ENCODE assay signal across 22 cellular contexts in genomic region chr11:377883-378500, GRCh38. TPM values are rescaled to one million over a fixed set of nuclear protein-coding genes. Genes with fewer than 3 reads are reported as not detected.
DNase-seq lines count a peak whose midpoint lies in the region; ATAC-seq, FAIRE-seq and TF ChIP-seq lines count a peak whose summit lies in the region.
"Had no signal": no experiment of that assay in that cellular context is flagged by ENCODE, and none has a peak within 500 bp of the region (broad histone marks: within the 10 kb centered on the region; RNA-seq: fewer than 3 reads in every experiment).

No MANE protein-coding gene starts in this region.

- no peaks in the 10 kb centered on the region for H4K20me1 ChIP-seq in K562 (replicated peaks; ENCODE audit: control insufficient read depth, insufficient read depth, low read length)

- DNase-seq in activated naive CD4-positive, alpha-beta T cell treated with anti-CD3 and anti-CD28 coated beads, Interleukin-2, amount 50 U/mL, for 72 hours (ENCODE audit: low spot score in 2 of 2) = no peak
- no peak for DNase-seq in activated naive CD4-positive, alpha-beta T cell treated with anti-CD3 and anti-CD28 coated beads for 36 hours
- DNase-seq in K562 (ENCODE audit: extremely low read depth in 1 of 4, low spot score in 3 of 4) = no peak
- DNase-seq in neural crest cell (ENCODE audit: low read depth, low spot score) = no peak
- no peak for DNase-seq in COR-L47 (lab: John Stamatoyannopoulos, UW)
- no peak for DNase-seq in putamen (ENCODE audit: low spot score)
- DNase-seq in activated CD4-positive, alpha-beta memory T cell treated with anti-CD3 and anti-CD28 coated beads, Interleukin-2, amount 10 ng/mL, durations not matched to agents 7 days and 5 days = no peak
- no peak for DNase-seq in OCI-M1 (lab: John Stamatoyannopoulos, UW)
- DNase-seq: 8988T; CD4-positive, alpha-beta T cell; DMS153; GDM1; GM23248; KG1; NCI-H1105 treated with DMSO at 0.1 percent for 48 hours; NCI-H1694; NCI-H2081 treated with DMSO at 0.1 percent for 48 hours; NCI-H446 treated with DMSO at 0.1 percent for 48 hours; NCI-H748 treated with DMSO at 0.1 percent for 48 hours; NK-92 treated with Interleukin-12 subunit alpha and Interleukin-12 subunit beta, amount 100 ng/mL, for 24 hours; RPMI8226 had no signal

- H3K4me3 Mint-ChIP-seq in activated naive CD4-positive, alpha-beta T cell treated with anti-CD3 and anti-CD28 coated beads for 36 hours = no peak overlapping the region
- H3K4me3 Mint-ChIP-seq in neural crest cell = peak overlapping the region; percentile 54
- H3K4me3 Mint-ChIP-seq in activated CD4-positive, alpha-beta memory T cell treated with anti-CD3 and anti-CD28 coated beads, Interleukin-2, amount 10 ng/mL, durations not matched to agents 7 days and 5 days = no peak overlapping the region
- H3K4me3 Mint-ChIP-seq: CD4-positive, alpha-beta T cell had no signal

- no peak overlapping the region for H3K27ac ChIP-seq in K562 (ENCODE audit: extremely low read depth, low read depth, low read length)
- H3K27ac ChIP-seq: GM23248 had no signal

- CTCF ChIA-PET in activated naive CD4-positive, alpha-beta T cell treated with anti-CD3 and anti-CD28 coated beads for 36 hours (lab: Charles Lee) = no interaction called here
- CTCF ChIA-PET in K562 (lab: Yijun Ruan, JAX; ENCODE audit: low intra/inter-chr PET ratio) = no interaction called here
- CTCF ChIA-PET in activated CD4-positive, alpha-beta memory T cell treated with anti-CD3 and anti-CD28 coated beads, Interleukin-2, amount 10 ng/mL, durations not matched to agents 7 days and 5 days (lab: Charles Lee) = no interaction called here

- no peaks in the 10 kb centered on the region for H3K9me1 ChIP-seq in K562 (ENCODE audit: control insufficient read depth, insufficient read depth, low read length)

- TF ChIP-seq RAD21 in K562 (CRISPR knock-in tag; conservative IDR thresholded peaks at IDR 0.05 in 1 of 2, IDR thresholded peaks at IDR 0.05 in 1 of 2) = no peak

- no peak overlapping the region for H3K9ac ChIP-seq in K562 (ENCODE audit: insufficient read depth in 1 of 2, low read depth in 2 of 2, low read length in 2 of 2)
- H3K9ac ChIP-seq: GM23248 had no signal

- peaks cover 2% of the 10 kb centered on the region for H3K9me3 ChIP-seq in K562 (replicated peaks; ENCODE audit: control insufficient read depth, insufficient read depth, low read depth, low read length)

- TF ChIP-seq CTCF in K562 (IDR thresholded peaks at IDR 0.05 in 2 of 3, conservative IDR thresholded peaks at IDR 0.05 in 1 of 3; ENCODE audit: insufficient read depth in 2 of 3, low read depth in 1 of 3, low read length in 3 of 3) (no peak), neural crest cell (conservative IDR thresholded peaks at IDR 0.05) (no peak)

- in situ Hi-C loops in K562 (cut with MboI) = no loop called here

- intact Hi-C loops in activated naive CD4-positive, alpha-beta T cell treated with anti-CD3 and anti-CD28 coated beads for 36 hours (cut with micrococcal nuclease) = no loop called here
- intact Hi-C loops in K562 (cut with micrococcal nuclease) = no loop called here

- H3K4me3 ChIP-seq in K562 = no peak overlapping the region
- H3K4me3 ChIP-seq: GM23248 had no signal

- peaks cover 2% of the 10 kb centered on the region for H3K4me1 Mint-ChIP-seq in activated naive CD4-positive, alpha-beta T cell treated with anti-CD3 and anti-CD28 coated beads for 36 hours (ENCODE audit: low read depth)
- peaks cover 13% of the 10 kb centered on the region for H3K4me1 Mint-ChIP-seq in neural crest cell
- peaks cover 3% of the 10 kb centered on the region for H3K4me1 Mint-ChIP-seq in activated CD4-positive, alpha-beta memory T cell treated with anti-CD3 and anti-CD28 coated beads, Interleukin-2, amount 10 ng/mL, durations not matched to agents 7 days and 5 days

- H3K27me3 ChIP-seq in K562 (ENCODE audit: control insufficient read depth in 2 of 2, insufficient read depth in 2 of 2, low read length in 2 of 2) = no peaks in the 10 kb centered on the region

- H3K36me3 ChIP-seq in K562 (ENCODE audit: control insufficient read depth, insufficient read depth, low read length) = peaks cover 42% of the 10 kb centered on the region; the same call in 2 of the 3 replicates

- POLR2A ChIA-PET in K562 (lab: Yijun Ruan, JAX) = no interaction called here
- POLR2A ChIA-PET in activated CD4-positive, alpha-beta memory T cell treated with anti-CD3 and anti-CD28 coated beads, Interleukin-2, amount 10 ng/mL, durations not matched to agents 7 days and 5 days (lab: Charles Lee) = no interaction called here

- H3K4me2 ChIP-seq in K562 (ENCODE audit: insufficient read depth, low read length) = no peak overlapping the region

- WGBS in K562 (ENCODE audit: insufficient coverage, low coverage, missing lambda C conversion rate) = 82% methylated on average over 10 of the region's 11 CpGs

- no peak for FAIRE-seq in K562 (lab: Jason Lieb, UNC)

- peaks cover 0 to 36% of the 10 kb centered on the region in 2 experiments; a peak in 2 of 5 replicates for H3K4me1 ChIP-seq in K562 (replicated peaks in 1 of 2; ENCODE audit: control insufficient read depth in 2 of 2, insufficient read depth in 2 of 2, low read length in 2 of 2)

- no peak for TF ChIP-seq POLR2A in K562 (conservative IDR thresholded peaks at IDR 0.05)

- H3K36me3 Mint-ChIP-seq in activated naive CD4-positive, alpha-beta T cell treated with anti-CD3 and anti-CD28 coated beads, Interleukin-2, amount 50 U/mL, for 72 hours = no peaks in the 10 kb centered on the region
- no peaks in the 10 kb centered on the region for H3K36me3 Mint-ChIP-seq in activated naive CD4-positive, alpha-beta T cell treated with anti-CD3 and anti-CD28 coated beads for 36 hours (ENCODE audit: low read depth)
- peaks cover 22% of the 10 kb centered on the region for H3K36me3 Mint-ChIP-seq in neural crest cell (ENCODE audit: low read depth)
- no peaks in the 10 kb centered on the region for H3K36me3 Mint-ChIP-seq in activated CD4-positive, alpha-beta memory T cell treated with anti-CD3 and anti-CD28 coated beads, Interleukin-2, amount 10 ng/mL, durations not matched to agents 7 days and 5 days (ENCODE audit: low read depth)

- no peaks in the 10 kb centered on the region for H3K79me2 ChIP-seq in K562 (ENCODE audit: control insufficient read depth, insufficient read depth, low read length)

- H3K9me3 Mint-ChIP-seq in activated naive CD4-positive, alpha-beta T cell treated with anti-CD3 and anti-CD28 coated beads, Interleukin-2, amount 50 U/mL, for 72 hours = peaks cover 0 to 4% of the 10 kb centered on the region in 2 donors
- H3K9me3 Mint-ChIP-seq in activated naive CD4-positive, alpha-beta T cell treated with anti-CD3 and anti-CD28 coated beads for 36 hours = no peaks in the 10 kb centered on the region
- peaks cover 2% of the 10 kb centered on the region for H3K9me3 Mint-ChIP-seq in neural crest cell
- H3K9me3 Mint-ChIP-seq in activated CD4-positive, alpha-beta memory T cell treated with anti-CD3 and anti-CD28 coated beads, Interleukin-2, amount 10 ng/mL, durations not matched to agents 7 days and 5 days = peaks cover 4% of the 10 kb centered on the region

- H3K27ac Mint-ChIP-seq in activated naive CD4-positive, alpha-beta T cell treated with anti-CD3 and anti-CD28 coated beads, Interleukin-2, amount 50 U/mL, for 72 hours = peak overlapping the region; percentile 4 to 87
- no peak overlapping the region for H3K27ac Mint-ChIP-seq in activated naive CD4-positive, alpha-beta T cell treated with anti-CD3 and anti-CD28 coated beads for 36 hours
- peak overlapping the region; percentile 81 for H3K27ac Mint-ChIP-seq in neural crest cell (ENCODE audit: unreplicated experiment)
- H3K27ac Mint-ChIP-seq in activated CD4-positive, alpha-beta memory T cell treated with anti-CD3 and anti-CD28 coated beads, Interleukin-2, amount 10 ng/mL, durations not matched to agents 7 days and 5 days = no peak overlapping the region
- H3K27ac Mint-ChIP-seq: CD4-positive, alpha-beta T cell had no signal

- H2AFZ ChIP-seq in K562 (ENCODE audit: low read depth, low read length) = no peak overlapping the region
- H2AFZ ChIP-seq: GM23248 had no signal

- BruUV-seq in K562 (replicated peaks; lab: Mats Ljungman, UMichigan) = TSS peak; percentile 38

- no peak for ATAC-seq in activated naive CD4-positive, alpha-beta T cell treated with anti-CD3 and anti-CD28 coated beads, Interleukin-2, amount 50 U/mL, for 72 hours
- ATAC-seq in K562 = no peak

- TF ChIP-seq EP300 in K562 (IDR thresholded peaks at IDR 0.05; ENCODE audit: low read length) = no peak

- H3K27me3 Mint-ChIP-seq in activated naive CD4-positive, alpha-beta T cell treated with anti-CD3 and anti-CD28 coated beads for 36 hours (ENCODE audit: low read depth) = peaks cover 3% of the 10 kb centered on the region
- peaks cover 4% of the 10 kb centered on the region for H3K27me3 Mint-ChIP-seq in neural crest cell (ENCODE audit: low read depth)
- H3K27me3 Mint-ChIP-seq in activated CD4-positive, alpha-beta memory T cell treated with anti-CD3 and anti-CD28 coated beads, Interleukin-2, amount 10 ng/mL, durations not matched to agents 7 days and 5 days = peaks cover 5% of the 10 kb centered on the region

RNA-seq across cellular contexts. Expression of gene B4GALNT4, which starts 8.7 kb away (rescaled TPM):
- 10 to 100 TPM in 1 of 2 donors, 1 to 10 TPM in 1; 6.6 to 13.6 TPM for total RNA-seq in activated naive CD4-positive, alpha-beta T cell treated with anti-CD3 and anti-CD28 coated beads, Interleukin-2, amount 50 U/mL, for 72 hours
- 1 to 10 TPM; 4.1 to 5.2 TPM for total RNA-seq in activated naive CD4-positive, alpha-beta T cell treated with anti-CD3 and anti-CD28 coated beads for 36 hours
- 45.4 and 151 TPM in 2 replicates for total RNA-seq in K562 (2011; cell fraction: chromatin; rRNA removed; ENCODE audit: low replicate concordance)
- total RNA-seq in K562 (2011; cell fraction: nucleolus; rRNA removed) = 117 and 141 TPM in 2 replicates
- total RNA-seq in K562 (2011; cell fraction: nucleoplasm; rRNA removed) = 54.9 and 57.5 TPM in 2 replicates
- total RNA-seq in K562 (2014; rRNA removed) = 22.7 and 26.2 TPM in 2 replicates
- 2.1 and 2.5 TPM in 2 replicates for total RNA-seq in K562 (2014; rRNA removed; fragmentation: Illumina TruSeq; extraction: Trizol)
- total RNA-seq in K562 (2015; rRNA removed; fragmentation: Illumina TruSeq; extraction: Trizol) = 7.6 and 9.7 TPM in 2 replicates
- 33.6 and 37.1 TPM in 2 replicates for total RNA-seq in K562 (2021)
- polyA plus RNA-seq in K562 (2011; rRNA removed) = 14.0 and 22.7 TPM in 2 replicates
- polyA plus RNA-seq in K562 (2011; cell fraction: cytosol; rRNA removed) = 20.4 and 42.5 TPM in 2 replicates
- polyA plus RNA-seq in K562 (2011; cell fraction: nucleus; rRNA removed) = 174 and 271 TPM in 2 replicates
- 17.2 and 19.0 TPM in 2 replicates for polyA plus RNA-seq in K562 (2012)
- polyA plus RNA-seq in K562 (2014; fragmentation: Illumina TruSeq; extraction: Trizol) = 4.5 and 10.9 TPM in 2 replicates
- under 1 TPM in 1 of 2 experiments, not detected in 1; 0.20 TPM for polyA plus RNA-seq in K562 (2014; fragmentation: Nextera tagmentation; extraction: Ambion mirVana)
- 30.0 and 32.0 TPM in 2 replicates for polyA plus RNA-seq in K562 (2014; rRNA removed)
- polyA minus RNA-seq in K562 (2011; rRNA and poly(A)+ RNA removed) = 2.1 and 3.3 TPM in 2 replicates
- 8.1 and 9.7 TPM in 2 replicates for polyA minus RNA-seq in K562 (2011; cell fraction: cytosol; rRNA and poly(A)+ RNA removed)
- polyA minus RNA-seq in K562 (2011; cell fraction: nucleus; rRNA and poly(A)+ RNA removed) = 23.6 and 27.2 TPM in 2 replicates
- total RNA-seq in neural crest cell = 179 and 201 TPM in 2 replicates
- under 1 TPM; 0.23 to 0.53 TPM for total RNA-seq in activated CD4-positive, alpha-beta memory T cell treated with anti-CD3 and anti-CD28 coated beads, Interleukin-2, amount 10 ng/mL, durations not matched to agents 7 days and 5 days
- total RNA-seq: OCI-LY7 had no signal

RNA-seq across cellular contexts. Expression of gene PKP3, which starts 16.0 kb away (rescaled TPM):
- total RNA-seq in activated naive CD4-positive, alpha-beta T cell treated with anti-CD3 and anti-CD28 coated beads, Interleukin-2, amount 50 U/mL, for 72 hours = under 1 TPM in 1 of 2 donors, not detected in 1; 0.12 TPM
- not detected for total RNA-seq in activated naive CD4-positive, alpha-beta T cell treated with anti-CD3 and anti-CD28 coated beads for 36 hours
- 29.8 and 101 TPM in 2 replicates for total RNA-seq in K562 (2011; cell fraction: chromatin; rRNA removed; ENCODE audit: low replicate concordance)
- total RNA-seq in K562 (2011; cell fraction: nucleolus; rRNA removed) = 77.2 and 90.9 TPM in 2 replicates
- total RNA-seq in K562 (2011; cell fraction: nucleoplasm; rRNA removed) = 38.5 and 42.2 TPM in 2 replicates
- total RNA-seq in K562 (2014; rRNA removed) (99.7 and 122 TPM in 2 replicates), K562 (2014; rRNA removed; fragmentation: Illumina TruSeq; extraction: Trizol) (11.2 and 14.9 TPM in 2 replicates), K562 (2015; rRNA removed; fragmentation: Illumina TruSeq; extraction: Trizol) (30.7 and 36.6 TPM in 2 replicates), K562 (2021) (102 and 110 TPM in 2 replicates), neural crest cell (0.42 and 1.7 TPM in 2 replicates)
- polyA plus RNA-seq in K562 (2011; rRNA removed) (45.4 and 47.8 TPM in 2 replicates), K562 (2014; fragmentation: Illumina TruSeq; extraction: Trizol) (26.9 and 39.7 TPM in 2 replicates), K562 (2014; fragmentation: Nextera tagmentation; extraction: Ambion mirVana) (under 1 TPM; 0.11 to 0.45 TPM), K562 (2014; rRNA removed) (73.9 and 78.9 TPM in 2 replicates)
- 40.1 and 126 TPM in 2 replicates for polyA plus RNA-seq in K562 (2011; cell fraction: cytosol; rRNA removed)
- polyA plus RNA-seq in K562 (2011; cell fraction: nucleus; rRNA removed) = 77.2 and 108 TPM in 2 replicates
- 49.0 and 59.2 TPM in 2 replicates for polyA plus RNA-seq in K562 (2012)
- polyA minus RNA-seq in K562 (2011; rRNA and poly(A)+ RNA removed) = 8.3 and 21.7 TPM in 2 replicates
- 71.3 and 72.2 TPM in 2 replicates for polyA minus RNA-seq in K562 (2011; cell fraction: cytosol; rRNA and poly(A)+ RNA removed)
- polyA minus RNA-seq in K562 (2011; cell fraction: nucleus; rRNA and poly(A)+ RNA removed) = 28.1 and 30.5 TPM in 2 replicates
- total RNA-seq in activated CD4-positive, alpha-beta memory T cell treated with anti-CD3 and anti-CD28 coated beads, Interleukin-2, amount 10 ng/mL, durations not matched to agents 7 days and 5 days = not detected
- total RNA-seq: OCI-LY7 had no signal

RNA-seq across cellular contexts. Expression of gene SIGIRR, which starts 36.8 kb away (rescaled TPM):
- total RNA-seq in activated naive CD4-positive, alpha-beta T cell treated with anti-CD3 and anti-CD28 coated beads, Interleukin-2, amount 50 U/mL, for 72 hours = 10 to 100 TPM; 63.8 to 80.8 TPM
- total RNA-seq in activated naive CD4-positive, alpha-beta T cell treated with anti-CD3 and anti-CD28 coated beads for 36 hours = 10 to 100 TPM; 38.0 to 38.8 TPM
- total RNA-seq in K562 (2011; cell fraction: chromatin; rRNA removed; ENCODE audit: low replicate concordance) = 8.7 and 27.6 TPM in 2 replicates
- 50.7 and 50.9 TPM in 2 replicates for total RNA-seq in K562 (2011; cell fraction: nucleolus; rRNA removed)
- total RNA-seq in K562 (2011; cell fraction: nucleoplasm; rRNA removed) = 15.8 and 24.1 TPM in 2 replicates
- total RNA-seq in K562 (2014; rRNA removed) = 109 and 114 TPM in 2 replicates
- total RNA-seq in K562 (2014; rRNA removed; fragmentation: Illumina TruSeq; extraction: Trizol) = 6.0 and 7.2 TPM in 2 replicates
- 50.6 and 51.6 TPM in 2 replicates for total RNA-seq in K562 (2015; rRNA removed; fragmentation: Illumina TruSeq; extraction: Trizol)
- 83.1 and 93.8 TPM in 2 replicates for total RNA-seq in K562 (2021)
- polyA plus RNA-seq in K562 (2011; rRNA removed) = 22.5 and 25.0 TPM in 2 replicates
- 41.4 and 135 TPM in 2 replicates for polyA plus RNA-seq in K562 (2011; cell fraction: cytosol; rRNA removed)
- 81.1 and 118 TPM in 2 replicates for polyA plus RNA-seq in K562 (2011; cell fraction: nucleus; rRNA removed)
- 55.3 and 81.1 TPM in 2 replicates for polyA plus RNA-seq in K562 (2012)
- polyA plus RNA-seq in K562 (2014; fragmentation: Illumina TruSeq; extraction: Trizol) = 14.8 and 46.2 TPM in 2 replicates
- 10 to 100 TPM in 1 of 2 experiments, 1 to 10 TPM in 1; 6.3 to 13.3 TPM for polyA plus RNA-seq in K562 (2014; fragmentation: Nextera tagmentation; extraction: Ambion mirVana)
- polyA plus RNA-seq in K562 (2014; rRNA removed) = 92.4 and 133 TPM in 2 replicates
- polyA minus RNA-seq in K562 (2011; rRNA and poly(A)+ RNA removed) = 1.1 and 2.3 TPM in 2 replicates
- 12.4 and 13.7 TPM in 2 replicates for polyA minus RNA-seq in K562 (2011; cell fraction: cytosol; rRNA and poly(A)+ RNA removed)
- 11.0 and 11.7 TPM in 2 replicates for polyA minus RNA-seq in K562 (2011; cell fraction: nucleus; rRNA and poly(A)+ RNA removed)
- 14.5 and 15.9 TPM in 2 replicates for total RNA-seq in neural crest cell
- 100 to 1,000 TPM; 170 to 178 TPM for total RNA-seq in activated CD4-positive, alpha-beta memory T cell treated with anti-CD3 and anti-CD28 coated beads, Interleukin-2, amount 10 ng/mL, durations not matched to agents 7 days and 5 days

RNA-seq across cellular contexts. Expression of gene IFITM3, which starts 57.3 kb away (rescaled TPM):
- 100 to 1,000 TPM in 1 of 2 donors, 10 to 100 TPM in 1; 51.8 to 139 TPM for total RNA-seq in activated naive CD4-positive, alpha-beta T cell treated with anti-CD3 and anti-CD28 coated beads, Interleukin-2, amount 50 U/mL, for 72 hours
- total RNA-seq in activated naive CD4-positive, alpha-beta T cell treated with anti-CD3 and anti-CD28 coated beads for 36 hours = 10 to 100 TPM; 54.5 to 56.6 TPM
- 6.0 and 26.3 TPM in 2 replicates for total RNA-seq in K562 (2011; cell fraction: chromatin; rRNA removed; ENCODE audit: low replicate concordance)
- 38.8 and 53.5 TPM in 2 replicates for total RNA-seq in K562 (2011; cell fraction: nucleolus; rRNA removed)
- 31.1 and 36.4 TPM in 2 replicates for total RNA-seq in K562 (2011; cell fraction: nucleoplasm; rRNA removed)
- total RNA-seq in K562 (2014; rRNA removed) = 49.6 and 70.6 TPM in 2 replicates
- total RNA-seq in K562 (2014; rRNA removed; fragmentation: Illumina TruSeq; extraction: Trizol) = 41.0 and 51.5 TPM in 2 replicates
- total RNA-seq in K562 (2015; rRNA removed; fragmentation: Illumina TruSeq; extraction: Trizol) = 155 and 161 TPM in 2 replicates
- total RNA-seq in K562 (2021) = 163 and 164 TPM in 2 replicates
- polyA plus RNA-seq in K562 (2011; rRNA removed) = 22.7 and 77.6 TPM in 2 replicates
- 128 TPM in 2 replicates for polyA plus RNA-seq in K562 (2011; cell fraction: cytosol; rRNA removed)
- 28.0 and 34.2 TPM in 2 replicates for polyA plus RNA-seq in K562 (2011; cell fraction: nucleus; rRNA removed)
- polyA plus RNA-seq in K562 (2012) = 478 and 481 TPM in 2 replicates
- 242 and 297 TPM in 2 replicates for polyA plus RNA-seq in K562 (2014; fragmentation: Illumina TruSeq; extraction: Trizol)
- polyA plus RNA-seq in K562 (2014; fragmentation: Nextera tagmentation; extraction: Ambion mirVana) = 100 to 1,000 TPM; 452 to 461 TPM
- polyA plus RNA-seq in K562 (2014; rRNA removed) = 77.7 and 150 TPM in 2 replicates
- 19.8 and 26.3 TPM in 2 replicates for polyA minus RNA-seq in K562 (2011; rRNA and poly(A)+ RNA removed)
- 49.6 and 95.7 TPM in 2 replicates for polyA minus RNA-seq in K562 (2011; cell fraction: cytosol; rRNA and poly(A)+ RNA removed)
- 6.9 and 19.4 TPM in 2 replicates for polyA minus RNA-seq in K562 (2011; cell fraction: nucleus; rRNA and poly(A)+ RNA removed)
- 156 and 165 TPM in 2 replicates for total RNA-seq in neural crest cell
- total RNA-seq in activated CD4-positive, alpha-beta memory T cell treated with anti-CD3 and anti-CD28 coated beads, Interleukin-2, amount 10 ng/mL, durations not matched to agents 7 days and 5 days = 10 to 100 TPM; 52.3 to 58.8 TPM

Comparison
In these comparisons a context has a peak if more than half of its experiments do, and no peak if none do; other contexts are left out.
1. H3K27ac Mint-ChIP-seq: peak in activated naive CD4-positive, alpha-beta T cell treated with anti-CD3 and anti-CD28 coated beads, Interleukin-2, amount 50 U/mL, for 72 hours (2 of 2) and neural crest cell (single experiment); none in activated naive CD4-positive, alpha-beta T cell treated with anti-CD3 and anti-CD28 coated beads for 36 hours (single experiment) and activated CD4-positive, alpha-beta memory T cell treated with anti-CD3 and anti-CD28 coated beads, Interleukin-2, amount 10 ng/mL, durations not matched to agents 7 days and 5 days (single experiment).